8 cellular contexts compared by ENCODE assay signal in the genomic region with DNA sequence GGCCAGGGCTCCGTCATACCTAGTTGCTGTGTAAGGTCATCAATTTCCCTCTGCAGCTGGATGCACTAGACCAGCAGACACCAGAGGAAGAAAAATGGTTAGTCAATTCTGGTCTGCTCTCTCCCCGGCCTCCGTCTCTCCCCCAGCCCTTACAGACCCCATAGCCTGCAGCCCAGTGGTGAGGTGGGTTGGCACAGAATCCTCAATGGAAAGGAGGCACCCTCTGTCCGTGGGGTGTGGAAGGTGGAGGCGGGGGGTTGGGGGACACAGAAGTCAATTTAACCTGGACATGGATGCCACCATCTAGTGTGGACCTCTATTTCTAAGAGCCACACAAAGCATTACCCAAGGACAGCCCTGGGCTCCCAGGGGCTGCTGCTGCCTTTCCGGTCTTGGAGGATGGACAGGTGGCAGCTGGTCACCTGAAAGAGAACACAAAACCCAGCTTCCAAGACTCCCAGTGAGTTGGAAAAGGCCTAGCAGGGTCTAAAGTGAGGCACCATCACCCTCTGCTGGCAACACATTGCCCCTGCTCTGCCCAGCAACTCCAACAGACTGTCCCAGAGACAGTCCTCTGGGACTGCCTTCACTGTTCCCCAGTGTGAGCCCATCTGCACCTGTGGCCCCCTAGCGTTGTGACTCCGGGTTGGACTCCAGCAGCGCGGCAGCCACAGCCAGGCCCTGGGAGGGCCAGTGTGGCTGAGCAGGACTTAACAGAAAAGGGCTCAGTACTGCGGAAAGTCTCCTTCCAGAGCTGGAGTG. TPM values are rescaled to one million over a fixed set of nuclear protein-coding genes. Genes with fewer than 3 reads are reported as not detected.
DNase-seq lines count a peak whose midpoint lies in the region; ATAC-seq, FAIRE-seq and TF ChIP-seq lines count a peak whose summit lies in the region.

No MANE protein-coding gene starts in this region.

- H3K79me2 ChIP-seq in PC-3 (ENCODE audit: low read length): no peaks in the 10 kb centered on the region

- peaks cover 11% of the 10 kb centered on the region for H3K27me3 ChIP-seq in PC-3 (ENCODE audit: low read length)

- no peak for TF ChIP-seq POLR2A in A549 (IDR thresholded peaks at IDR 0.05; ENCODE audit: low read length)

- DNase-seq in A549 (ENCODE audit: low read depth in 1 of 2, low spot score in 1 of 2) (peak; percentile 16 to 64), GM13976 (ENCODE audit: low spot score) (peak; percentile 9), PC-3 (peak; percentile 55), fibroblast of pulmonary artery (ENCODE audit: low read depth) (peak; percentile 11)
- no peak for DNase-seq in activated naive CD4-positive, alpha-beta T cell treated with Interleukin-2 at 50 U/mL for 16 hours

- H3K9me3 ChIP-seq in A549: no peaks in the 10 kb centered on the region
- no peaks in the 10 kb centered on the region for H3K9me3 ChIP-seq in PC-3 (ENCODE audit: low read length)

- no peaks in the 10 kb centered on the region for H3K36me3 ChIP-seq in PC-3 (ENCODE audit: low read depth, low read length)

- 52% methylated on average over 3 of the region's 11 CpGs for WGBS in A549 (ENCODE audit: missing lambda C conversion rate)

- TF ChIP-seq RAD21 in A549 (conservative IDR thresholded peaks at IDR 0.05 in 1 of 2, IDR thresholded peaks at IDR 0.05 in 1 of 2): peak; percentile 34 to 48; a peak in 4 of 5 replicates

- BruUV-seq in PC-3 (replicated peaks; lab: Mats Ljungman, UMichigan): no TSS peak

- FAIRE-seq in A549 (lab: Jason Lieb, UNC): peak; percentile 98

- POLR2A ChIA-PET in A549 (lab: Yijun Ruan, JAX): no interaction called here
- POLR2A ChIA-PET in PC-3 (lab: Charles Lee; ENCODE audit: unreplicated experiment): no interaction called here

- ATAC-seq in A549 (peak; percentile 94 to 98), PC-3 (peak; percentile 86), GM18502 (IDR thresholded peaks at IDR 0.05; ENCODE audit: poor library complexity, unreplicated experiment) (no peak), HG02884 (IDR thresholded peaks at IDR 0.05; ENCODE audit: unreplicated experiment) (no peak), HG02981 (IDR thresholded peaks at IDR 0.05; ENCODE audit: unreplicated experiment) (no peak)

- H3K9ac ChIP-seq in PC-3 (ENCODE audit: low read length): no peak overlapping the region

- no peaks in the 10 kb centered on the region for H3F3A ChIP-seq in PC-3 (ENCODE audit: low read length, unreplicated experiment)

- CTCF ChIA-PET in A549 (lab: Yijun Ruan, JAX): interaction anchor here (0.6 to 1.3 kb wide), 3 partner anchors 11 to 197 kb away, joined by 3 read pairs; no protein-coding TSS in a partner anchor
- CTCF ChIA-PET in PC-3 (lab: Charles Lee): no interaction called here

- no peak overlapping the region for H2AFZ ChIP-seq in PC-3 (ENCODE audit: low read length)

- H3K27ac ChIP-seq in A549 (no peak overlapping the region), PC-3 (ENCODE audit: low read length) (no peak overlapping the region)

- H3K9me2 ChIP-seq in PC-3 (replicated peaks; ENCODE audit: low read length): no peaks in the 10 kb centered on the region

- H3K4me2 ChIP-seq in A549 (no peak overlapping the region), PC-3 (ENCODE audit: low read length) (peak overlapping the region; percentile 48)

- no peaks in the 10 kb centered on the region for H3K4me1 ChIP-seq in A549
- peaks cover 8% of the 10 kb centered on the region for H3K4me1 ChIP-seq in PC-3 (ENCODE audit: insufficient read depth, low read length)

- H3K4me3 ChIP-seq in A549 (no peak overlapping the region), PC-3 (ENCODE audit: low read length) (no peak overlapping the region), fibroblast of pulmonary artery (replicated peaks; ENCODE audit: low read depth, low read length) (no peak overlapping the region)

- in situ Hi-C loops in GM13976 (cut with MboI; ENCODE audit: low sequenced_read_pairs, unreplicated experiment): loop anchor here (25.0 kb wide), 1 partner anchor 208 kb away; the partner anchor contains the start of gene LOC101059915

- TF ChIP-seq CTCF in A549 (IDR thresholded peaks at IDR 0.05) (peak; percentile 28; the same call in 2 of the 3 replicates), GM13976 (IDR thresholded peaks at IDR 0.05; ENCODE audit: borderline replicate concordance, control extremely low read depth, extremely low read depth, insufficient read depth, missing control alignments) (no peak), PC-3 (conservative IDR thresholded peaks at IDR 0.05; ENCODE audit: low read depth, low read length) (peak; percentile 60), fibroblast of pulmonary artery (IDR thresholded peaks at IDR 0.05; ENCODE audit: low read length, missing control alignments) (peak; percentile 24)

- no peaks in the 10 kb centered on the region for H4K20me1 ChIP-seq in PC-3 (ENCODE audit: low read length)

- no peak for TF ChIP-seq EP300 in A549 (IDR thresholded peaks at IDR 0.05)

- intact Hi-C loops in PC-3 (cut with micrococcal nuclease): loop anchor here (2.0 kb wide), 1 partner anchor 256 kb away; no protein-coding TSS in a partner anchor

TF ChIP-seq in A549, 52 proteins besides CTCF, POLR2A, EP300 and RAD21:
- TF ChIP-seq, protein P1, sequence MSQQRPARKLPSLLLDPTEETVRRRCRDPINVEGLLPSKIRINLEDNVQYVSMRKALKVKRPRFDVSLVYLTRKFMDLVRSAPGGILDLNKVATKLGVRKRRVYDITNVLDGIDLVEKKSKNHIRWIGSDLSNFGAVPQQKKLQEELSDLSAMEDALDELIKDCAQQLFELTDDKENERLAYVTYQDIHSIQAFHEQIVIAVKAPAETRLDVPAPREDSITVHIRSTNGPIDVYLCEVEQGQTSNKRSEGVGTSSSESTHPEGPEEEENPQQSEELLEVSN (IDR thresholded peaks at IDR 0.05; ENCODE audit: borderline replicate concordance, low read depth): no peak
- TF ChIP-seq SMC3 (IDR thresholded peaks at IDR 0.05): peak; percentile 19; the same call in 1 of the 3 replicates

RNA-seq across cellular contexts. Expression of gene NHSL2, which starts 40.1 kb away (rescaled TPM):
- polyA plus RNA-seq in A549 (2011; rRNA removed) (0.48 and 0.89 TPM in 2 replicates), A549 (2017; fragmentation: RNase III; extraction: RNeasy Plus Mini Kit Qiagen cat#74134 plus additional on column Dnase treatment) (0.26 to 0.31 TPM (median 0.29 TPM) in 3 replicates)
- polyA plus RNA-seq in A549 (2012; cell fraction: cytosol; rRNA removed): 0.25 and 0.31 TPM in 2 replicates
- 0.56 TPM in 2 replicates for polyA plus RNA-seq in A549 (2012; cell fraction: nucleus; rRNA removed)
- polyA minus RNA-seq in A549 (2011; rRNA and poly(A)+ RNA removed): 1.3 and 1.7 TPM in 2 replicates
- total RNA-seq in PC-3 (2014; rRNA removed): 0.07 and 0.58 TPM in 2 replicates

Comparison
In these comparisons a context has a peak if more than half of its experiments do, and no peak if none do; other contexts are left out.
1. ATAC-seq: peak in A549 (2 of 2) and PC-3 (single experiment); none in GM18502 (single experiment), HG02884 (single experiment) and HG02981 (single experiment).